Comparison of ENCODE assay signal across 26 cellular contexts in genomic region chr17:80712610-80713009, GRCh38.
DNase-seq lines count a peak whose midpoint lies in the region; ATAC-seq, FAIRE-seq and TF ChIP-seq lines count a peak whose summit lies in the region.
"Had no signal": no experiment of that assay in that cellular context is flagged by ENCODE, and none has a peak within 500 bp of the region (broad histone marks: within the 10 kb centered on the region; RNA-seq: fewer than 3 reads in every experiment).

No MANE protein-coding gene starts in this region.

- H3K9me1 ChIP-seq in keratinocyte (ENCODE audit: control insufficient read depth, extremely low read depth, insufficient read depth, low read length): no peaks in the 10 kb centered on the region

- DNase-seq in A549 (ENCODE audit: low read depth in 1 of 2, low spot score in 1 of 2) (no peak), amniotic epithelial cell (ENCODE audit: low read depth) (peak; percentile 20), keratinocyte (ENCODE audit: low read depth, low spot score) (no peak), MCF 10A (ENCODE audit: unreplicated experiment) (no peak), GDM1 (lab: John Stamatoyannopoulos, UW) (no peak)
- no peak for DNase-seq in activated T-helper 1 cell treated with anti-CD3 and anti-CD28 coated beads, Interleukin-12 subunit alpha, Interleukin-12 subunit beta, Interleukin-2, Interleukin-4 antibody, amounts not matched to agents 30 ng/mL and 10 ng/mL and 1 ng/mL, durations not matched to agents 14 hours and 24 hours and 36 hours (ENCODE audit: low spot score)
- DNase-seq: CD8-positive, alpha-beta memory T cell; DMS 273 treated with DMSO at 0.1 percent for 48 hours; DMS79; EL; GF-D8; NCI-H1092; NCI-H1417 treated with DMSO at 0.1 percent for 48 hours; NCI-H1694 treated with DMSO at 0.1 percent for 48 hours; NCI-H2081; NCI-H226; NCI-H510A; NCI-H69; SHP77 had no signal

- no peaks in the 10 kb centered on the region for H3K27me3 Mint-ChIP-seq in MCF 10A (ENCODE audit: insufficient read depth, unreplicated experiment)
- no peaks in the 10 kb centered on the region for H3K27me3 Mint-ChIP-seq in activated T-helper 1 cell treated with anti-CD3 and anti-CD28 coated beads, Interleukin-12 subunit alpha, Interleukin-12 subunit beta, Interleukin-2, Interleukin-4 antibody, amounts not matched to agents 30 ng/mL and 10 ng/mL and 1 ng/mL, durations not matched to agents 14 hours and 24 hours and 36 hours (ENCODE audit: insufficient read depth)
- H3K27me3 Mint-ChIP-seq: B cell; CD8-positive, alpha-beta memory T cell had no signal

- intact Hi-C loops in MCF 10A (cut with micrococcal nuclease): no loop called here
- intact Hi-C loops in activated T-helper 1 cell treated with anti-CD3 and anti-CD28 coated beads, Interleukin-12 subunit alpha, Interleukin-12 subunit beta, Interleukin-2, Interleukin-4 antibody, amounts not matched to agents 30 ng/mL and 10 ng/mL and 1 ng/mL, durations not matched to agents 14 hours and 24 hours and 36 hours (cut with micrococcal nuclease): no loop called here

- H3K4me2 ChIP-seq in A549: no peak overlapping the region
- peak overlapping the region; percentile 41 for H3K4me2 ChIP-seq in keratinocyte (ENCODE audit: control insufficient read depth, extremely low read depth, insufficient read depth, low read depth, low read length)

- peaks cover 11% of the 10 kb centered on the region for H3K79me2 ChIP-seq in keratinocyte (ENCODE audit: control insufficient read depth, insufficient read depth, low read length)

- no TSS peak for BruUV-seq in MCF 10A (replicated peaks; lab: Mats Ljungman, UMichigan)

- POLR2A ChIA-PET in A549 (lab: Yijun Ruan, JAX) (no interaction called here), MCF 10A (lab: Yijun Ruan, JAX) (no interaction called here)

- WGBS in A549 (ENCODE audit: missing lambda C conversion rate): 92% methylated on average over 8 of the region's 8 CpGs

- no peaks in the 10 kb centered on the region for H3K9me3 Mint-ChIP-seq in MCF 10A (ENCODE audit: unreplicated experiment)
- no peaks in the 10 kb centered on the region for H3K9me3 Mint-ChIP-seq in activated T-helper 1 cell treated with anti-CD3 and anti-CD28 coated beads, Interleukin-12 subunit alpha, Interleukin-12 subunit beta, Interleukin-2, Interleukin-4 antibody, amounts not matched to agents 30 ng/mL and 10 ng/mL and 1 ng/mL, durations not matched to agents 14 hours and 24 hours and 36 hours
- H3K9me3 Mint-ChIP-seq: CD8-positive, alpha-beta memory T cell had no signal

- H3K4me1 ChIP-seq in A549 (no peaks in the 10 kb centered on the region), keratinocyte (ENCODE audit: control insufficient read depth, extremely low read depth, insufficient read depth, low read length) (peaks cover 8% of the 10 kb centered on the region)

- FAIRE-seq in A549 (lab: Jason Lieb, UNC) (peak; percentile 13), keratinocyte (lab: Jason Lieb, UNC) (no peak)
- FAIRE-seq: GM12891 had no signal

- TF ChIP-seq EP300 in A549 (IDR thresholded peaks at IDR 0.05): no peak

- H3K27me3 ChIP-seq in keratinocyte (ENCODE audit: control insufficient read depth, extremely low read depth, insufficient read depth, low read length): no peaks in the 10 kb centered on the region

- H3K9ac ChIP-seq in keratinocyte (ENCODE audit: control insufficient read depth, extremely low read depth, insufficient read depth, low read length): no peak overlapping the region

- TF ChIP-seq POLR2A in A549 (IDR thresholded peaks at IDR 0.05; ENCODE audit: low read length): no peak

- no peak overlapping the region for H3K4me3 ChIP-seq in A549
- H3K4me3 ChIP-seq in keratinocyte (ENCODE audit: control insufficient read depth in 2 of 3, extremely low read depth in 1 of 3, insufficient read depth in 2 of 3, low read depth in 1 of 3, low read length in 3 of 3): no peak overlapping the region

- peaks cover 3% of the 10 kb centered on the region; the same call in 1 of the 3 replicates for H3K9me3 ChIP-seq in A549
- H3K9me3 ChIP-seq in keratinocyte (ENCODE audit: control insufficient read depth, low read depth, low read length): no peaks in the 10 kb centered on the region

- ATAC-seq in A549: no peak
- ATAC-seq: HCT116, Panc1 had no signal

- H3K27ac ChIP-seq in A549: no peak overlapping the region
- H3K27ac ChIP-seq in C4-2B: 0 out of 2 replicates have a peak overlapping the region, but pooled peaks have one; percentile 13
- H3K27ac ChIP-seq in keratinocyte (ENCODE audit: control insufficient read depth, insufficient read depth, low read length): no peak overlapping the region
- H3K27ac ChIP-seq: RWPE1 had no signal

- peaks cover 0 to 9% of the 10 kb centered on the region in 2 experiments for H3K36me3 ChIP-seq in keratinocyte (ENCODE audit: control insufficient read depth in 2 of 2, extremely low read depth in 1 of 2, insufficient read depth in 2 of 2, low read length in 2 of 2)

- H3K36me3 Mint-ChIP-seq in MCF 10A (ENCODE audit: insufficient read depth, unreplicated experiment): peaks cover 18% of the 10 kb centered on the region
- H3K36me3 Mint-ChIP-seq in activated T-helper 1 cell treated with anti-CD3 and anti-CD28 coated beads, Interleukin-12 subunit alpha, Interleukin-12 subunit beta, Interleukin-2, Interleukin-4 antibody, amounts not matched to agents 30 ng/mL and 10 ng/mL and 1 ng/mL, durations not matched to agents 14 hours and 24 hours and 36 hours (ENCODE audit: low read depth): peaks cover 53% of the 10 kb centered on the region

- H4K20me1 ChIP-seq in keratinocyte (ENCODE audit: control insufficient read depth, extremely low read depth, insufficient read depth, low read length): no peaks in the 10 kb centered on the region

- TF ChIP-seq CTCF in A549 (IDR thresholded peaks at IDR 0.05) (no peak), C4-2B (conservative IDR thresholded peaks at IDR 0.05) (no peak), keratinocyte (optimal IDR thresholded peaks at IDR 0.05 in 1 of 3, IDR thresholded peaks at IDR 0.05 in 1 of 3, conservative IDR thresholded peaks at IDR 0.05 in 1 of 3; ENCODE audit: extremely low read depth in 1 of 3, insufficient read depth in 2 of 3, low read length in 3 of 3) (no peak), MCF 10A (IDR thresholded peaks at IDR 0.05; ENCODE audit: unreplicated experiment) (no peak)

- H3K4me1 Mint-ChIP-seq in MCF 10A (ENCODE audit: insufficient read depth, unreplicated experiment): peaks cover 8% of the 10 kb centered on the region
- peaks cover 74% of the 10 kb centered on the region for H3K4me1 Mint-ChIP-seq in activated T-helper 1 cell treated with anti-CD3 and anti-CD28 coated beads, Interleukin-12 subunit alpha, Interleukin-12 subunit beta, Interleukin-2, Interleukin-4 antibody, amounts not matched to agents 30 ng/mL and 10 ng/mL and 1 ng/mL, durations not matched to agents 14 hours and 24 hours and 36 hours (ENCODE audit: low read depth)

- CTCF ChIA-PET in A549 (lab: Yijun Ruan, JAX) (interaction anchor here (0.5 to 0.9 kb wide), 2 partner anchors 25 to 65 kb away, joined by 3 read pairs; no protein-coding TSS in a partner anchor), MCF 10A (lab: Yijun Ruan, JAX) (no interaction called here)

- dilution Hi-C loops in keratinocyte (cut with MboI; ENCODE audit: extremely low pct_ligation_motif_present, low sequenced_read_pairs): no loop called here

- H3K4me3 Mint-ChIP-seq in MCF 10A (ENCODE audit: unreplicated experiment): no peak overlapping the region
- H3K4me3 Mint-ChIP-seq in activated T-helper 1 cell treated with anti-CD3 and anti-CD28 coated beads, Interleukin-12 subunit alpha, Interleukin-12 subunit beta, Interleukin-2, Interleukin-4 antibody, amounts not matched to agents 30 ng/mL and 10 ng/mL and 1 ng/mL, durations not matched to agents 14 hours and 24 hours and 36 hours: no peak overlapping the region
- H3K4me3 Mint-ChIP-seq: B cell, CD14-positive monocyte had no signal

- TF ChIP-seq RAD21 in A549 (conservative IDR thresholded peaks at IDR 0.05 in 1 of 2, IDR thresholded peaks at IDR 0.05 in 1 of 2): no peak

- no peak overlapping the region for H2AFZ ChIP-seq in keratinocyte (ENCODE audit: control insufficient read depth, low read length)

- no peak overlapping the region for H3K27ac Mint-ChIP-seq in MCF 10A (ENCODE audit: low read depth, unreplicated experiment)
- no peak overlapping the region for H3K27ac Mint-ChIP-seq in activated T-helper 1 cell treated with anti-CD3 and anti-CD28 coated beads, Interleukin-12 subunit alpha, Interleukin-12 subunit beta, Interleukin-2, Interleukin-4 antibody, amounts not matched to agents 30 ng/mL and 10 ng/mL and 1 ng/mL, durations not matched to agents 14 hours and 24 hours and 36 hours
- H3K27ac Mint-ChIP-seq: B cell, CD14-positive monocyte had no signal

TF ChIP-seq in A549, 52 proteins besides CTCF, POLR2A, EP300 and RAD21:
- TF ChIP-seq MAZ (IDR thresholded peaks at IDR 0.05; ENCODE audit: borderline replicate concordance, low read depth, low read length) (no peak), FOXS1 (CRISPR knock-in tag; IDR thresholded peaks at IDR 0.05) (no peak), CHD2 (IDR thresholded peaks at IDR 0.05; ENCODE audit: low read length, partially characterized antibody) (no peak), SREBF2 (IDR thresholded peaks at IDR 0.05) (no peak), CBX2 (IDR thresholded peaks at IDR 0.05; ENCODE audit: borderline replicate concordance, low read depth) (no peak), RNF2 (IDR thresholded peaks at IDR 0.05; ENCODE audit: borderline replicate concordance, low read depth) (no peak), CHD4 (IDR thresholded peaks at IDR 0.05; ENCODE audit: borderline replicate concordance) (no peak), RARB (CRISPR knock-in tag; IDR thresholded peaks at IDR 0.05) (no peak), TP53 (CRISPR knock-in tag; IDR thresholded peaks at IDR 0.05) (no peak), GATA3 (IDR thresholded peaks at IDR 0.05; ENCODE audit: borderline replicate concordance) (no peak), NR3C1 (IDR thresholded peaks at IDR 0.05) (no peak), ZFP36 (IDR thresholded peaks at IDR 0.05; ENCODE audit: borderline replicate concordance, partially characterized antibody) (no peak), HOXB13 (CRISPR knock-in tag; IDR thresholded peaks at IDR 0.05; ENCODE audit: low read depth) (no peak), BHLHE40 (IDR thresholded peaks at IDR 0.05; ENCODE audit: low read depth, low read length) (no peak)
